In the genomic region with DNA sequence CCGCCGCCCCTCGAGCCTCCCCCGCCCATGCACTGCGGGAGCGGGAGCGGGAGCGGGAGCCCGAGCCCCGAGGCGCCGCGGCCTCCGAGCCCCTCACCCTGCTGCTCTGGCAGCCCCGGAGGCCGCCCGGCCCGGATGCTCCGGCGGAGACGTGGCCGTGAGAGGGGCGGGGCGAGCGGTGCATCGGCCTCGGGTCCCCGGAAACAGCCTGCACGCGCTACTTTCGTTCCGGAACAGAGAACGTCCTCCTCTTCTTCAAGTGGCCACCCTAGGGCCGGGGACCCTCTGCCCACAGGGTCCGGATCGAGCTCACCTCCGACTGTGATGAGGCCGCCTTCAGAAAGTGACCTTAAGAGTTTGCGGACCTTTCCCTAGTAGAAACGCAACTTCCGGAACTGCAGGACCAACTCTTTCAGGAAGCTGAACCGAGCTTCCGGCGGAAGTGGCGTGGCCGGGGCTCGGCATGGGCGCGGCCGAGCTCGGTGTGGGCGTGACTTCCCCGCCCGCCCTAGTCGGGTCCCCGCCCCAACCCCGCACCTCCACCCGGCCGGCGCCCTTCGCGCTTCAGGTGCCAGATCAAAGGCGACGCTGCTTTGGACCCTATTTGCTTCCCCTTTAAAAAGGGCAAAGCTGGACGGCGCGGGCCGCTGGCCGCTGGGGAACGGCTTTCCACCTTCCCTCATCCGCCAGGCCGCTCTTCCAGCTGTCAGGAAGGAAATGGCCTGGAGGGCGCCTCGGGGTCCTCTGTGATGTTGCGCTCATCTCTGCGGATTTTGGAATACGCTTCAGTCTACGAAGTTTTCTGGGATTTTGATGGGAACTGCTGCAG, we compare ENCODE assay signal across 8 cellular contexts. TPM values are rescaled to one million over a fixed set of nuclear protein-coding genes. Genes with fewer than 3 reads are reported as not detected.
DNase-seq lines count a peak whose midpoint lies in the region; ATAC-seq and TF ChIP-seq lines count a peak whose summit lies in the region.

A gene with protein sequence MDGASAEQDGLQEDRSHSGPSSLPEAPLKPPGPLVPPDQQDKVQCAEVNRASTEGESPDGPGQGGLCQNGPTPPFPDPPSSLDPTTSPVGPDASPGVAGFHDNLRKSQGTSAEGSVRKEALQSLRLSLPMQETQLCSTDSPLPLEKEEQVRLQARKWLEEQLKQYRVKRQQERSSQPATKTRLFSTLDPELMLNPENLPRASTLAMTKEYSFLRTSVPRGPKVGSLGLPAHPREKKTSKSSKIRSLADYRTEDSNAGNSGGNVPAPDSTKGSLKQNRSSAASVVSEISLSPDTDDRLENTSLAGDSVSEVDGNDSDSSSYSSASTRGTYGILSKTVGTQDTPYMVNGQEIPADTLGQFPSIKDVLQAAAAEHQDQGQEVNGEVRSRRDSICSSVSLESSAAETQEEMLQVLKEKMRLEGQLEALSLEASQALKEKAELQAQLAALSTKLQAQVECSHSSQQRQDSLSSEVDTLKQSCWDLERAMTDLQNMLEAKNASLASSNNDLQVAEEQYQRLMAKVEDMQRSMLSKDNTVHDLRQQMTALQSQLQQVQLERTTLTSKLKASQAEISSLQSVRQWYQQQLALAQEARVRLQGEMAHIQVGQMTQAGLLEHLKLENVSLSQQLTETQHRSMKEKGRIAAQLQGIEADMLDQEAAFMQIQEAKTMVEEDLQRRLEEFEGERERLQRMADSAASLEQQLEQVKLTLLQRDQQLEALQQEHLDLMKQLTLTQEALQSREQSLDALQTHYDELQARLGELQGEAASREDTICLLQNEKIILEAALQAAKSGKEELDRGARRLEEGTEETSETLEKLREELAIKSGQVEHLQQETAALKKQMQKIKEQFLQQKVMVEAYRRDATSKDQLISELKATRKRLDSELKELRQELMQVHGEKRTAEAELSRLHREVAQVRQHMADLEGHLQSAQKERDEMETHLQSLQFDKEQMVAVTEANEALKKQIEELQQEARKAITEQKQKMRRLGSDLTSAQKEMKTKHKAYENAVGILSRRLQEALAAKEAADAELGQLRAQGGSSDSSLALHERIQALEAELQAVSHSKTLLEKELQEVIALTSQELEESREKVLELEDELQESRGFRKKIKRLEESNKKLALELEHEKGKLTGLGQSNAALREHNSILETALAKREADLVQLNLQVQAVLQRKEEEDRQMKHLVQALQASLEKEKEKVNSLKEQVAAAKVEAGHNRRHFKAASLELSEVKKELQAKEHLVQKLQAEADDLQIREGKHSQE (N-terminal part only) (minus strand): TSS at position 164 of the 829 bp plus-strand sequence. CDS start 6,741 bp downstream, outside the sequence.

- intact Hi-C loops in testis (cut with DNase I; ENCODE audit: low total_unique reads) = no loop called here

- H4K20me1 ChIP-seq in osteoblast (ENCODE audit: insufficient read depth, low read length) = peaks cover 39% of the 10 kb centered on the region

- H3K27ac Mint-ChIP-seq in activated naive CD4-positive, alpha-beta T cell treated with anti-CD3 and anti-CD28 coated beads, Interleukin-2, amount 50 U/mL, for 72 hours = peak within 1 kb of the TSS; percentile 100
- peak within 1 kb of the TSS; percentile 97 for H3K27ac Mint-ChIP-seq in glutamatergic neuron (ENCODE audit: unreplicated experiment)

- H2AFZ ChIP-seq in osteoblast (ENCODE audit: low read length) = peak within 1 kb of the TSS; percentile 96

- peaks cover 42% of the 10 kb centered on the region for H3K36me3 ChIP-seq in osteoblast (ENCODE audit: insufficient read depth, low read length)
- H3K36me3 ChIP-seq in testis (ENCODE audit: low read depth, missing control alignments) = no peaks in the 10 kb centered on the region

- H3K4me1 ChIP-seq in osteoblast (ENCODE audit: insufficient read depth, low read length) (peaks cover 27% of the 10 kb centered on the region), testis (peaks cover 13% of the 10 kb centered on the region)

- H3K4me1 Mint-ChIP-seq in glutamatergic neuron (ENCODE audit: low read depth, unreplicated experiment) = peaks cover 8% of the 10 kb centered on the region

- peak within 1 kb of the TSS; percentile 97 for H3K4me3 Mint-ChIP-seq in glutamatergic neuron (ENCODE audit: unreplicated experiment)

- no peak for TF ChIP-seq POLR2A in testis (IDR thresholded peaks at IDR 0.05)

- ATAC-seq in HG02623 (IDR thresholded peaks at IDR 0.05; ENCODE audit: unreplicated experiment) = peak; percentile 81
- peak; percentile 92 to 97 for ATAC-seq in activated naive CD4-positive, alpha-beta T cell treated with anti-CD3 and anti-CD28 coated beads, Interleukin-2, amount 50 U/mL, for 72 hours

- H3K4me3 ChIP-seq in osteoblast (ENCODE audit: insufficient read depth, low read length) = peak within 1 kb of the TSS; percentile 95
- peak within 1 kb of the TSS; percentile 90 for H3K4me3 ChIP-seq in testis

- no peaks in the 10 kb centered on the region for H3K27me3 ChIP-seq in osteoblast (ENCODE audit: insufficient read depth, low read length)
- no peaks in the 10 kb centered on the region for H3K27me3 ChIP-seq in testis

- H3K27ac ChIP-seq in osteoblast (ENCODE audit: low read depth, low read length) (peak within 1 kb of the TSS; percentile 99), testis (peak within 1 kb of the TSS; percentile 98)

- WGBS in testis, 2 donors = 4 to 5% methylated on average over 14 to 74 of the region's 78 CpGs

- peaks cover 46% of the 10 kb centered on the region for H3K79me2 ChIP-seq in osteoblast (ENCODE audit: insufficient read depth, low read length)

- no peaks in the 10 kb centered on the region for H3K9me3 Mint-ChIP-seq in activated naive CD4-positive, alpha-beta T cell treated with anti-CD3 and anti-CD28 coated beads, Interleukin-2, amount 50 U/mL, for 72 hours
- peaks cover 17% of the 10 kb centered on the region for H3K9me3 Mint-ChIP-seq in glutamatergic neuron (ENCODE audit: unreplicated experiment)

- H3K4me2 ChIP-seq in osteoblast (ENCODE audit: insufficient read depth, low read length) = peak within 1 kb of the TSS; percentile 94

- peaks cover 30 to 31% of the 10 kb centered on the region in 2 donors for H3K36me3 Mint-ChIP-seq in activated naive CD4-positive, alpha-beta T cell treated with anti-CD3 and anti-CD28 coated beads, Interleukin-2, amount 50 U/mL, for 72 hours
- no peaks in the 10 kb centered on the region for H3K36me3 Mint-ChIP-seq in glutamatergic neuron (ENCODE audit: unreplicated experiment)

- TF ChIP-seq CTCF in GM10266 (IDR thresholded peaks at IDR 0.05; ENCODE audit: control insufficient read depth, insufficient read depth, low read depth, missing control alignments) (no peak), glutamatergic neuron (IDR thresholded peaks at IDR 0.05; ENCODE audit: partially characterized antibody, unreplicated experiment) (no peak), osteoblast (IDR thresholded peaks at IDR 0.05; ENCODE audit: extremely low read depth, low read depth, low read length) (no peak), testis (IDR thresholded peaks at IDR 0.05) (no peak)

- H3K9me3 ChIP-seq in osteoblast (ENCODE audit: low read depth, low read length) (no peaks in the 10 kb centered on the region), testis (no peaks in the 10 kb centered on the region)

- H3K27me3 Mint-ChIP-seq in glutamatergic neuron (ENCODE audit: unreplicated experiment) = peaks cover 11% of the 10 kb centered on the region

- DNase-seq in GM10266 (ENCODE audit: extremely low spot score) = peak; percentile 100
- DNase-seq in NCI-H1105 (lab: John Stamatoyannopoulos, UW) = peak; percentile 87
- peak; percentile 24 for DNase-seq in SKM-1 (lab: John Stamatoyannopoulos, UW; ENCODE audit: unreplicated experiment)
- peak; percentile 93 to 95 for DNase-seq in activated naive CD4-positive, alpha-beta T cell treated with anti-CD3 and anti-CD28 coated beads, Interleukin-2, amount 50 U/mL, for 72 hours (ENCODE audit: low spot score in 2 of 2)
- DNase-seq in glutamatergic neuron = peak; percentile 94
- DNase-seq in osteoblast (ENCODE audit: insufficient read length, low spot score, missing footprints) = peak; percentile 99
- peak; percentile 97 for DNase-seq in testis

RNA-seq across cellular contexts. Expression of the gene that starts here (rescaled TPM):
- 10 to 100 TPM; 44.0 to 52.7 TPM for total RNA-seq in activated naive CD4-positive, alpha-beta T cell treated with anti-CD3 and anti-CD28 coated beads, Interleukin-2, amount 50 U/mL, for 72 hours
- total RNA-seq in glutamatergic neuron (ENCODE audit: unreplicated experiment) (50.6 TPM), osteoblast (102 and 127 TPM in 2 replicates), testis (10 to 100 TPM; 72.3 to 95.2 TPM)
- polyA plus RNA-seq in testis (ENCODE audit: insufficient read depth, low read depth, low replicate concordance) = 30.4 TPM

Comparison
In these comparisons a context has a peak if more than half of its experiments do, and no peak if none do; other contexts are left out.
1. Peak in every context shown above with its lines: DNase-seq, ATAC-seq, H3K4me3 ChIP-seq and H3K27ac ChIP-seq.
2. DNase-seq: peak in every context shown above with its lines; median percentile 100 in GM10266; 99 in osteoblast; 97 in testis; 94 in activated naive CD4-positive, alpha-beta T cell treated with anti-CD3 and anti-CD28 coated beads, Interleukin-2, amount 50 U/mL, for 72 hours; 94 in glutamatergic neuron; 87 in NCI-H1105; 24 in SKM-1.